ENCODE assay signal across 20 cellular contexts in genomic region chr5:132589467-132589866, GRCh38. TPM values are rescaled to one million over a fixed set of nuclear protein-coding genes. Genes with fewer than 3 reads are reported as not detected.
A peak's percentile ranks its signal among the peaks of the same experiment; 100 is the strongest.
DNase-seq lines count a peak whose midpoint lies in the region; ATAC-seq, FAIRE-seq and TF ChIP-seq lines count a peak whose summit lies in the region.
"Had no signal": no experiment of that assay in that cellular context is flagged by ENCODE, and none has a peak within 500 bp of the region (broad histone marks: within the 10 kb centered on the region; RNA-seq: fewer than 3 reads in every experiment).

No MANE protein-coding gene starts in this region.

- no peak for TF ChIP-seq RAD21 in K562 (CRISPR knock-in tag; conservative IDR thresholded peaks at IDR 0.05 in 1 of 2, IDR thresholded peaks at IDR 0.05 in 1 of 2)

- no peak for ATAC-seq in K562
- no peak for ATAC-seq in body of pancreas

- no peaks in the 10 kb centered on the region for H3K79me2 ChIP-seq in K562 (ENCODE audit: control insufficient read depth, insufficient read depth, low read length)

- no peaks in the 10 kb centered on the region for H3K9me1 ChIP-seq in K562 (ENCODE audit: control insufficient read depth, insufficient read depth, low read length)

- in situ Hi-C loops in K562 (cut with MboI), result no loop called here

- TF ChIP-seq CTCF in K562 (IDR thresholded peaks at IDR 0.05 in 2 of 3, conservative IDR thresholded peaks at IDR 0.05 in 1 of 3; ENCODE audit: insufficient read depth in 2 of 3, low read depth in 1 of 3, low read length in 3 of 3) (no peak), body of pancreas (IDR thresholded peaks at IDR 0.05) (no peak), Caco-2 (IDR thresholded peaks at IDR 0.05; ENCODE audit: insufficient read depth in 1 of 2, low read depth in 1 of 2, low read length in 1 of 2, severe bottlenecking in 1 of 2, unreplicated experiment in 1 of 2) (no peak)

- WGBS in K562 (ENCODE audit: insufficient coverage, low coverage, missing lambda C conversion rate), result 70% methylated on average over 1 of the region's 1 CpG
- 97 to 98% methylated on average over 1 of the region's 1 CpG for WGBS in body of pancreas, 2 donors

- intact Hi-C loops in K562 (cut with micrococcal nuclease), result no loop called here
- intact Hi-C loops in body of pancreas (cut with DNase I), result no loop called here
- intact Hi-C loops in Caco-2 (cut with micrococcal nuclease; ENCODE audit: unreplicated experiment), result no loop called here

- H3K36me3 Mint-ChIP-seq in Caco-2 (ENCODE audit: insufficient read depth, unreplicated experiment), result peaks cover 55% of the 10 kb centered on the region

- H3K4me2 ChIP-seq in K562 (ENCODE audit: insufficient read depth, low read length), result no peak overlapping the region

- H3K4me3 ChIP-seq in K562 (no peak overlapping the region), body of pancreas (no peak overlapping the region), Caco-2 (ENCODE audit: low read depth, low read length) (no peak overlapping the region)

- H3K4me1 ChIP-seq in K562 (replicated peaks in 1 of 2; ENCODE audit: control insufficient read depth in 2 of 2, insufficient read depth in 2 of 2, low read length in 2 of 2) (no peaks in the 10 kb centered on the region), body of pancreas (no peaks in the 10 kb centered on the region), Caco-2 (no peaks in the 10 kb centered on the region; the same call in 1 of the 2 replicates)

- H3K4me1 Mint-ChIP-seq in Caco-2 (ENCODE audit: low read depth, unreplicated experiment), result peaks cover 10% of the 10 kb centered on the region

- H3K9me3 Mint-ChIP-seq in Caco-2 (ENCODE audit: unreplicated experiment), result no peaks in the 10 kb centered on the region
- H3K9me3 Mint-ChIP-seq: CD4-positive, alpha-beta memory T cell had no signal

- H3K27ac Mint-ChIP-seq in Caco-2 (ENCODE audit: unreplicated experiment), result no peak overlapping the region
- H3K27ac Mint-ChIP-seq: CD4-positive, alpha-beta memory T cell had no signal

- no peaks in the 10 kb centered on the region for H3K27me3 Mint-ChIP-seq in Caco-2 (ENCODE audit: insufficient read depth, unreplicated experiment)
- H3K27me3 Mint-ChIP-seq: CD4-positive, alpha-beta memory T cell had no signal

- POLR2A ChIA-PET in K562 (lab: Yijun Ruan, JAX), result interaction anchor here (0.6 to 0.8 kb wide), 2 partner anchors 281 to 463 kb away, joined by 3 to 4 read pairs; no protein-coding TSS in a partner anchor
- POLR2A ChIA-PET in Caco-2 (lab: Charles Lee), result no interaction called here

- H3K27ac ChIP-seq in K562 (ENCODE audit: extremely low read depth, low read depth, low read length) (no peak overlapping the region), body of pancreas (no peak overlapping the region)

- H3K36me3 ChIP-seq in K562 (ENCODE audit: control insufficient read depth, insufficient read depth, low read length), result peaks cover 87% of the 10 kb centered on the region
- H3K36me3 ChIP-seq in body of pancreas (replicated peaks in 1 of 2; ENCODE audit: insufficient read depth in 1 of 2, low read depth in 2 of 2), result peaks cover 0 to 4% of the 10 kb centered on the region in 2 donors
- no peaks in the 10 kb centered on the region; the same call in 1 of the 2 replicates for H3K36me3 ChIP-seq in Caco-2 (ENCODE audit: control insufficient read depth, insufficient read depth, low read length)

- no peaks in the 10 kb centered on the region for H3K27me3 ChIP-seq in K562 (ENCODE audit: control insufficient read depth in 2 of 2, insufficient read depth in 2 of 2, low read length in 2 of 2)
- no peaks in the 10 kb centered on the region for H3K27me3 ChIP-seq in body of pancreas
- no peaks in the 10 kb centered on the region for H3K27me3 ChIP-seq in Caco-2 (replicated peaks; ENCODE audit: control insufficient read depth, insufficient read depth, low read length)

- FAIRE-seq in G401.6 (lab: Jason Lieb, UNC) (peak; percentile 3), K562 (lab: Jason Lieb, UNC) (no peak)
- FAIRE-seq: GM12891, H1 had no signal

- TF ChIP-seq POLR2A in K562 (conservative IDR thresholded peaks at IDR 0.05), result no peak
- TF ChIP-seq POLR2A in body of pancreas (IDR thresholded peaks at IDR 0.05), result no peak

- H3K9me3 ChIP-seq in K562 (replicated peaks; ENCODE audit: control insufficient read depth, insufficient read depth, low read depth, low read length), result no peaks in the 10 kb centered on the region
- H3K9me3 ChIP-seq in body of pancreas, result no peaks in the 10 kb centered on the region
- H3K9me3 ChIP-seq in Caco-2, result no peaks in the 10 kb centered on the region

- peak; percentile 3 for DNase-seq in EH (ENCODE audit: low read depth)
- DNase-seq in K562 (ENCODE audit: extremely low read depth in 1 of 4, low spot score in 3 of 4), result no peak
- DNase-seq in body of pancreas, result no peak
- DNase-seq in activated CD4-positive, alpha-beta T cell treated with anti-CD3 and anti-CD28 coated beads, Interleukin-2, amount 50 U/mL, for 4 hours, result no peak
- no peak for DNase-seq in Caco-2
- DNase-seq: C1 segment of cervical spinal cord; CD4-positive, alpha-beta memory T cell; COR-L47; DMS153; DND-41; EL; GF-D8; H7; HCEC 1CT had no signal

- CTCF ChIA-PET in K562 (lab: Yijun Ruan, JAX; ENCODE audit: low intra/inter-chr PET ratio), result no interaction called here
- CTCF ChIA-PET in Caco-2 (lab: Charles Lee), result interaction anchor here (0.6 kb wide), 1 partner anchor 164 kb away, joined by 3 read pairs; no protein-coding TSS in a partner anchor

- H3K9ac ChIP-seq in K562 (ENCODE audit: insufficient read depth in 1 of 2, low read depth in 2 of 2, low read length in 2 of 2), result no peak overlapping the region

- no peak overlapping the region for H3K4me3 Mint-ChIP-seq in Caco-2 (ENCODE audit: unreplicated experiment)
- H3K4me3 Mint-ChIP-seq: CD4-positive, alpha-beta memory T cell had no signal

- no peaks in the 10 kb centered on the region for H4K20me1 ChIP-seq in K562 (replicated peaks; ENCODE audit: control insufficient read depth, insufficient read depth, low read length)

- BruUV-seq in K562 (replicated peaks; lab: Mats Ljungman, UMichigan) (no TSS peak), Caco-2 (replicated peaks; lab: Mats Ljungman, UMichigan) (no TSS peak)

- no peak for TF ChIP-seq EP300 in K562 (IDR thresholded peaks at IDR 0.05; ENCODE audit: low read length)

- H2AFZ ChIP-seq in K562 (ENCODE audit: low read depth, low read length), result no peak overlapping the region

TF ChIP-seq in K562, 482 proteins besides CTCF, POLR2A, EP300 and RAD21:
- TF ChIP-seq MAFG (tag; conservative IDR thresholded peaks at IDR 0.05) (peak; percentile 68), GTF2B (IDR thresholded peaks at IDR 0.05; ENCODE audit: extremely low read depth, insufficient read length) (no peak)

RNA-seq across cellular contexts. Expression of gene RAD50, which starts 32.7 kb away (rescaled TPM):
- total RNA-seq in K562 (2011; cell fraction: chromatin; rRNA removed; ENCODE audit: low replicate concordance), result 20.6 and 112 TPM in 2 replicates
- 12.8 and 17.9 TPM in 2 replicates for total RNA-seq in K562 (2011; cell fraction: nucleolus; rRNA removed)
- 35.8 and 50.8 TPM in 2 replicates for total RNA-seq in K562 (2011; cell fraction: nucleoplasm; rRNA removed)
- total RNA-seq in K562 (2014; rRNA removed), result 30.7 and 31.6 TPM in 2 replicates
- total RNA-seq in K562 (2014; rRNA removed; fragmentation: Illumina TruSeq; extraction: Trizol), result 60.5 and 71.2 TPM in 2 replicates
- total RNA-seq in K562 (2015; rRNA removed; fragmentation: Illumina TruSeq; extraction: Trizol), result 66.0 and 74.2 TPM in 2 replicates
- total RNA-seq in K562 (2021), result 46.9 and 54.5 TPM in 2 replicates
- 41.7 and 44.1 TPM in 2 replicates for polyA plus RNA-seq in K562 (2011; rRNA removed)
- polyA plus RNA-seq in K562 (2011; cell fraction: cytosol; rRNA removed), result 6.1 and 17.2 TPM in 2 replicates
- polyA plus RNA-seq in K562 (2011; cell fraction: nucleus; rRNA removed), result 42.9 and 70.5 TPM in 2 replicates
- 32.0 and 35.3 TPM in 2 replicates for polyA plus RNA-seq in K562 (2012)
- polyA plus RNA-seq in K562 (2014; fragmentation: Illumina TruSeq; extraction: Trizol), result 52.4 and 54.4 TPM in 2 replicates
- 10 to 100 TPM; 15.3 to 18.0 TPM for polyA plus RNA-seq in K562 (2014; fragmentation: Nextera tagmentation; extraction: Ambion mirVana)
- 35.6 and 39.5 TPM in 2 replicates for polyA plus RNA-seq in K562 (2014; rRNA removed)
- 128 and 144 TPM in 2 replicates for polyA minus RNA-seq in K562 (2011; rRNA and poly(A)+ RNA removed)
- 29.1 and 30.0 TPM in 2 replicates for polyA minus RNA-seq in K562 (2011; cell fraction: cytosol; rRNA and poly(A)+ RNA removed)
- polyA minus RNA-seq in K562 (2011; cell fraction: nucleus; rRNA and poly(A)+ RNA removed), result 38.4 and 64.6 TPM in 2 replicates
- 10 to 100 TPM; 18.7 to 42.5 TPM for total RNA-seq in body of pancreas
- 53.2 and 58.2 TPM in 2 replicates for total RNA-seq in Caco-2 (2022)

RNA-seq across cellular contexts. Expression of gene IL5, which starts 46.1 kb away (rescaled TPM):
- total RNA-seq in K562 (2011; cell fraction: chromatin; rRNA removed; ENCODE audit: low replicate concordance), result not detected in 2 replicates
- not detected in 2 replicates for total RNA-seq in K562 (2011; cell fraction: nucleolus; rRNA removed)
- total RNA-seq in K562 (2011; cell fraction: nucleoplasm; rRNA removed), result not detected in 2 replicates
- not detected in 2 replicates for total RNA-seq in K562 (2014; rRNA removed)
- not detected in 2 replicates for total RNA-seq in K562 (2014; rRNA removed; fragmentation: Illumina TruSeq; extraction: Trizol)
- total RNA-seq in K562 (2015; rRNA removed; fragmentation: Illumina TruSeq; extraction: Trizol), result not detected in 2 replicates
- not detected in 2 replicates for total RNA-seq in K562 (2021)
- not detected in 2 replicates for polyA plus RNA-seq in K562 (2011; rRNA removed)
- polyA plus RNA-seq in K562 (2011; cell fraction: cytosol; rRNA removed), result not detected in 2 replicates
- polyA plus RNA-seq in K562 (2011; cell fraction: nucleus; rRNA removed), result not detected in 2 replicates
- not detected in 2 replicates for polyA plus RNA-seq in K562 (2012)
- polyA plus RNA-seq in K562 (2014; fragmentation: Illumina TruSeq; extraction: Trizol), result not detected in 2 replicates
- polyA plus RNA-seq in K562 (2014; fragmentation: Nextera tagmentation; extraction: Ambion mirVana), result not detected
- 0.15 and 0.44 TPM in 2 replicates for polyA plus RNA-seq in K562 (2014; rRNA removed)
- polyA minus RNA-seq in K562 (2011; rRNA and poly(A)+ RNA removed), result not detected in 2 replicates
- polyA minus RNA-seq in K562 (2011; cell fraction: cytosol; rRNA and poly(A)+ RNA removed), result not detected in 2 replicates
- polyA minus RNA-seq in K562 (2011; cell fraction: nucleus; rRNA and poly(A)+ RNA removed), result not detected in 2 replicates
- not detected for total RNA-seq in body of pancreas
- not detected in 2 replicates for total RNA-seq in Caco-2 (2022)
- total RNA-seq: A172; A673; CD4-positive, alpha-beta memory T cell; H1; H7 had no signal
- polyA plus RNA-seq: BJ; CD4-positive, alpha-beta memory T cell; H1 had no signal
